In genomic region chr10:83677795-83678194, GRCh38 we compare ENCODE assay signal across 1 cellular context.
TF ChIP-seq lines count a peak whose summit lies in the region.

No MANE protein-coding gene starts in this region.

TF ChIP-seq in GM23338, 12 proteins besides CTCF, POLR2A, EP300 and RAD21 (continued from another document):
- TF ChIP-seq ZNF462 (CRISPR knock-in tag; IDR thresholded peaks at IDR 0.05) = no peak
- TF ChIP-seq POLR2AphosphoS5 (IDR thresholded peaks at IDR 0.05; ENCODE audit: low read depth) = no peak
- TF ChIP-seq CREB1 (CRISPR knock-in tag; IDR thresholded peaks at IDR 0.05; ENCODE audit: low read depth) = no peak
